Comparison of ENCODE assay signal across 30 cellular contexts in genomic region chr1:92927870-92928269, GRCh38. TPM values are rescaled to one million over a fixed set of nuclear protein-coding genes. Genes with fewer than 3 reads are reported as not detected.
DNase-seq lines count a peak whose midpoint lies in the region; ATAC-seq and TF ChIP-seq lines count a peak whose summit lies in the region.
"Had no signal": no experiment of that assay in that cellular context is flagged by ENCODE, and none has a peak within 500 bp of the region (broad histone marks: within the 10 kb centered on the region; RNA-seq: fewer than 3 reads in every experiment).

No MANE protein-coding gene starts in this region.

- no peaks in the 10 kb centered on the region for H4K20me1 ChIP-seq in SK-N-SH (ENCODE audit: insufficient read depth)
- H4K20me1 ChIP-seq in HCT116 (ENCODE audit: insufficient read depth): no peaks in the 10 kb centered on the region
- H4K20me1 ChIP-seq in PC-9 (ENCODE audit: insufficient read depth): no peaks in the 10 kb centered on the region
- H4K20me1 ChIP-seq: BLaER1 treated with 17β-estradiol and CSF1 and Interleukin-3, amounts not matched to agents 10 nM and 100 nM had no signal

- RAD21 ChIA-PET in HCT116 (lab: Charles Lee; ENCODE audit: low non-redundant PET in 1 of 2, low total read pairs in 2 of 2, uncharacterized antibody in 2 of 2, unreplicated experiment in 2 of 2): no interaction called here

- H3K4me2 ChIP-seq in SK-N-SH: no peak overlapping the region
- H3K4me2 ChIP-seq in HCT116 (ENCODE audit: low read length): no peak overlapping the region
- no peak overlapping the region for H3K4me2 ChIP-seq in PC-9
- H3K4me2 ChIP-seq: BLaER1 treated with 17β-estradiol and CSF1 and Interleukin-3, amounts not matched to agents 10 nM and 100 nM had no signal

- no peak for TF ChIP-seq EP300 in SK-N-SH (IDR thresholded peaks at IDR 0.05; ENCODE audit: borderline replicate concordance in 1 of 2, low read depth in 1 of 2, low read length in 1 of 2)

- no peaks in the 10 kb centered on the region; the same call in 1 of the 2 replicates for H3K79me2 ChIP-seq in SK-N-SH (ENCODE audit: insufficient read depth)
- H3K79me2 ChIP-seq in HCT116 (ENCODE audit: insufficient read depth, low read length): no peaks in the 10 kb centered on the region
- no peaks in the 10 kb centered on the region; the same call in 1 of the 2 replicates for H3K79me2 ChIP-seq in PC-9 (ENCODE audit: low read depth)

- H3K36me3 ChIP-seq in SK-N-SH (replicated peaks in 1 of 2; ENCODE audit: control insufficient read depth in 1 of 2, insufficient read depth in 2 of 2, low read length in 1 of 2) (no peaks in the 10 kb centered on the region), HCT116 (ENCODE audit: control insufficient read depth in 1 of 2, insufficient read depth in 2 of 2, low read length in 2 of 2) (no peaks in the 10 kb centered on the region), PC-9 (ENCODE audit: low read depth) (no peaks in the 10 kb centered on the region)
- H3K36me3 ChIP-seq: BLaER1 treated with 17β-estradiol and CSF1 and Interleukin-3, amounts not matched to agents 10 nM and 100 nM; right atrium auricular region; upper lobe of left lung had no signal

- H3K4me1 Mint-ChIP-seq in naive B cell (peaks cover 65 to 92% (median 76%) of the 10 kb centered on the region in 3 donors), progenitor cell of endocrine pancreas (ENCODE audit: low read depth) (peaks cover 2% of the 10 kb centered on the region)

- peaks cover 4% of the 10 kb centered on the region in 2 experiments; a peak in 3 of 4 replicates for H3K4me1 ChIP-seq in SK-N-SH (ENCODE audit: control insufficient read depth in 1 of 2, insufficient read depth in 2 of 2, low read depth in 1 of 2, low read length in 1 of 2)
- H3K4me1 ChIP-seq in HCT116 (ENCODE audit: control insufficient read depth in 1 of 2, insufficient read depth in 2 of 2, low read length in 2 of 2): no peaks in the 10 kb centered on the region
- H3K4me1 ChIP-seq in PC-9 (replicated peaks; ENCODE audit: insufficient read depth): peaks cover 12% of the 10 kb centered on the region
- H3K4me1 ChIP-seq: right atrium auricular region, upper lobe of left lung had no signal

- no peaks in the 10 kb centered on the region for H3F3A ChIP-seq in SK-N-SH (replicated peaks; ENCODE audit: insufficient read depth)
- H3F3A ChIP-seq in PC-9 (ENCODE audit: insufficient read depth, low read depth): peaks cover 4% of the 10 kb centered on the region; the same call in 1 of the 2 replicates

- H3K27ac ChIP-seq in SK-N-SH (ENCODE audit: low read depth in 2 of 2, low read length in 1 of 2): no peak overlapping the region
- no peak overlapping the region for H3K27ac ChIP-seq in HCT116 (ENCODE audit: low read depth, low read length)
- H3K27ac ChIP-seq in PC-9: no peak overlapping the region
- H3K27ac ChIP-seq: BLaER1 treated with 17β-estradiol and CSF1 and Interleukin-3, amounts not matched to agents 10 nM and 100 nM; right atrium auricular region; RWPE1; upper lobe of left lung had no signal

- no peak overlapping the region for H3K4me3 ChIP-seq in SK-N-SH (ENCODE audit: low read depth in 2 of 2, low read length in 1 of 2)
- H3K4me3 ChIP-seq in HCT116 (replicated peaks in 1 of 2; ENCODE audit: low read depth in 1 of 2, low read length in 2 of 2): no peak overlapping the region
- H3K4me3 ChIP-seq in PC-9: no peak overlapping the region
- H3K4me3 ChIP-seq: BLaER1 treated with 17β-estradiol and CSF1 and Interleukin-3, amounts not matched to agents 10 nM and 100 nM; right atrium auricular region; upper lobe of left lung had no signal

- BruUV-seq in HCT116 (replicated peaks; lab: Mats Ljungman, UMichigan): no TSS peak
- BruUV-seq in PC-9 (replicated peaks; lab: Mats Ljungman, UMichigan): no TSS peak

- TF ChIP-seq CTCF in SK-N-SH (IDR thresholded peaks at IDR 0.05): peak; percentile 15; the same call in 1 of the 2 replicates
- TF ChIP-seq CTCF in HCT116 (IDR thresholded peaks at IDR 0.05 in 2 of 3, conservative IDR thresholded peaks at IDR 0.05 in 1 of 3; ENCODE audit: borderline replicate concordance in 1 of 3, insufficient read depth in 1 of 3, low read depth in 2 of 3, low read length in 2 of 3): 0 out of 6 replicates have a peak, but pooled peaks of 2 of the 3 experiments have one; percentile 6 to 28
- peak; percentile 20 for TF ChIP-seq CTCF in PC-9 (conservative IDR thresholded peaks at IDR 0.05)
- no peak for TF ChIP-seq CTCF in progenitor cell of endocrine pancreas (IDR thresholded peaks at IDR 0.05; ENCODE audit: unreplicated experiment)

- H3K27ac Mint-ChIP-seq in naive B cell (peak overlapping the region in 5 of 6 donors; percentile 63 to 96 (median 78)), progenitor cell of endocrine pancreas (no peak overlapping the region)
- H3K27ac Mint-ChIP-seq: H9 had no signal

- no peak; the same call in 2 of the 3 replicates for ATAC-seq in SK-N-SH treated with all-trans-retinoic acid at 6 μM for 48 hours
- ATAC-seq in HCT116: peak; percentile 50; the same call in 1 of the 2 replicates
- peak; percentile 43 to 46 for ATAC-seq in naive B cell (ENCODE audit: low read depth in 2 of 2)
- ATAC-seq in GM21528 (IDR thresholded peaks at IDR 0.05; ENCODE audit: low FRiP score, unreplicated experiment): no peak
- ATAC-seq: left cardiac atrium; naive thymus-derived CD4-positive, alpha-beta T cell had no signal

- H3K4me3 Mint-ChIP-seq in naive B cell (peak overlapping the region in 6 of 8 donors; percentile 0 to 90 (median 53)), progenitor cell of endocrine pancreas (ENCODE audit: low read depth) (no peak overlapping the region)
- H3K4me3 Mint-ChIP-seq: H9; naive thymus-derived CD4-positive, alpha-beta T cell had no signal

- H3K9ac ChIP-seq in SK-N-SH (no peak overlapping the region), HCT116 (ENCODE audit: low read length) (no peak overlapping the region)
- H3K9ac ChIP-seq: BLaER1 treated with 17β-estradiol and CSF1 and Interleukin-3, amounts not matched to agents 10 nM and 100 nM had no signal

- POLR2A ChIA-PET in SK-N-SH (lab: Yijun Ruan, JAX) (interaction anchor here (0.5 to 1.5 kb wide), 2 partner anchors 12 to 26 kb away, joined by 3 to 4 read pairs; no protein-coding TSS in a partner anchor), HCT116 (lab: Charles Lee) (no interaction called here), PC-9 (lab: Charles Lee; ENCODE audit: unreplicated experiment) (no interaction called here)

- H2AFZ ChIP-seq in SK-N-SH (ENCODE audit: low read depth) (no peak overlapping the region), HCT116 (ENCODE audit: low read depth, low read length, poor library complexity, severe bottlenecking) (no peak overlapping the region), PC-9 (no peak overlapping the region)

- H3K9me2 ChIP-seq in SK-N-SH (no peaks in the 10 kb centered on the region), HCT116 (ENCODE audit: insufficient read depth) (no peaks in the 10 kb centered on the region), PC-9 (ENCODE audit: insufficient read depth) (no peaks in the 10 kb centered on the region)

- no peak for TF ChIP-seq RAD21 in SK-N-SH (IDR thresholded peaks at IDR 0.05; ENCODE audit: low read length)
- no peak for TF ChIP-seq RAD21 in HCT116 (IDR thresholded peaks at IDR 0.05; ENCODE audit: low read depth)

- DNase-seq in SK-N-SH (no peak), HCT116 (ENCODE audit: low read depth, low spot score) (no peak), PC-9 (no peak), naive B cell (no peak), progenitor cell of endocrine pancreas (ENCODE audit: low spot score, unreplicated experiment) (no peak), SW480 (ENCODE audit: low spot score) (no peak)
- DNase-seq: activated CD4-positive, CD25-positive, alpha-beta regulatory T cell treated with anti-CD3 and anti-CD28 coated beads, Interleukin-2, amount 50 U/mL, for 72 hours; activated naive CD4-positive, alpha-beta T cell; activated T-cell treated with anti-CD3 and anti-CD28 coated beads, Interleukin-2, amount 50 U/mL, for 1 hour; amniotic stem cell; Calu3; cortex of kidney; H9; head of caudate nucleus; IMR-90; left cardiac atrium; MM.1S; naive thymus-derived CD4-positive, alpha-beta T cell; NCI-H187 treated with DMSO at 0.1 percent for 48 hours; NCI-H2227 treated with DMSO at 0.1 percent for 48 hours; NCI-H82; stimulated activated CD4-positive, alpha-beta T cell treated with anti-CD3 and anti-CD28 coated beads, Interleukin-12 subunit alpha, Interleukin-12 subunit beta, amount 100 ng/mL, for 4 hours; stimulated activated CD4-positive, alpha-beta T cell treated with anti-CD3 and anti-CD28 coated beads, Interleukin-4, amount 100 ng/mL, for 4 hours; SW 1271; upper lobe of left lung had no signal

- TF ChIP-seq POLR2A in HCT116 (IDR thresholded peaks at IDR 0.05; ENCODE audit: borderline replicate concordance, extremely low read depth, insufficient read depth, insufficient read length): no peak

- H3K36me3 Mint-ChIP-seq in naive B cell: peaks cover 0 to 5% of the 10 kb centered on the region in 2 donors
- H3K36me3 Mint-ChIP-seq in progenitor cell of endocrine pancreas (ENCODE audit: insufficient read depth): peaks cover 1% of the 10 kb centered on the region

- H3K9me3 Mint-ChIP-seq in naive B cell (no peaks in the 10 kb centered on the region), progenitor cell of endocrine pancreas (ENCODE audit: low read depth) (peaks cover 5% of the 10 kb centered on the region)
- H3K9me3 Mint-ChIP-seq: H9; naive thymus-derived CD4-positive, alpha-beta T cell had no signal

- H3K9me3 ChIP-seq in SK-N-SH (no peaks in the 10 kb centered on the region), HCT116 (ENCODE audit: control insufficient read depth in 1 of 2, insufficient read depth in 1 of 2, low read depth in 1 of 2, low read length in 2 of 2) (no peaks in the 10 kb centered on the region), PC-9 (ENCODE audit: insufficient read depth, low read depth) (no peaks in the 10 kb centered on the region)
- H3K9me3 ChIP-seq: BLaER1 treated with 17β-estradiol and CSF1 and Interleukin-3, amounts not matched to agents 10 nM and 100 nM; right atrium auricular region; upper lobe of left lung had no signal

- H3K27me3 ChIP-seq in SK-N-SH (ENCODE audit: insufficient read depth): no peaks in the 10 kb centered on the region
- no peaks in the 10 kb centered on the region for H3K27me3 ChIP-seq in HCT116 (ENCODE audit: insufficient read depth, low read length)
- H3K27me3 ChIP-seq in PC-9 (ENCODE audit: insufficient read depth, low read depth): no peaks in the 10 kb centered on the region
- H3K27me3 ChIP-seq: BLaER1 treated with 17β-estradiol and CSF1 and Interleukin-3, amounts not matched to agents 10 nM and 100 nM; right atrium auricular region; upper lobe of left lung had no signal

- CTCF ChIA-PET in SK-N-SH (lab: Yijun Ruan, JAX): interaction anchor here (1.5 kb wide), 1 partner anchor 68 kb away, joined by 8 read pairs; no protein-coding TSS in a partner anchor
- CTCF ChIA-PET in HCT116 (lab: Charles Lee): interaction anchor here (1.6 kb wide), 1 partner anchor 9 kb away, joined by 3 read pairs; no protein-coding TSS in a partner anchor
- CTCF ChIA-PET in PC-9 (lab: Charles Lee): no interaction called here

- H3K27me3 Mint-ChIP-seq in naive B cell (no peaks in the 10 kb centered on the region), progenitor cell of endocrine pancreas (no peaks in the 10 kb centered on the region)
- H3K27me3 Mint-ChIP-seq: naive thymus-derived CD4-positive, alpha-beta T cell had no signal

- intact Hi-C loops in HCT116 (cut with micrococcal nuclease) (no loop called here), PC-9 (cut with micrococcal nuclease; ENCODE audit: unreplicated experiment) (no loop called here)

RNA-seq across cellular contexts. Expression of gene DIPK1A, which starts 33.4 kb away (rescaled TPM):
- polyA plus RNA-seq in SK-N-SH (2012; rRNA removed) (3.4 and 4.0 TPM in 2 replicates), naive B cell (ENCODE audit: low read depth in 6 of 6) (10 to 100 TPM; 26.0 to 57.3 (median 32.4) TPM)
- polyA plus RNA-seq in SK-N-SH (2012; cell fraction: cytosol; rRNA removed): 6.1 and 7.8 TPM in 2 replicates
- 1.0 and 1.9 TPM in 2 replicates for polyA plus RNA-seq in SK-N-SH (2012; cell fraction: nucleus; rRNA removed)
- total RNA-seq in HCT116 (2021; ENCODE audit: unreplicated experiment) (4.3 TPM), PC-9 (2021) (10.5 and 11.2 TPM in 2 replicates), progenitor cell of endocrine pancreas (6.9 and 7.5 TPM in 2 replicates)
- 2.7 and 3.0 TPM in 2 replicates for polyA plus RNA-seq in HCT116 (2012)

Comparison
In these comparisons a context has a peak if more than half of its experiments do, and no peak if none do; other contexts are left out.
1. ATAC-seq: peak in HCT116 (single experiment) and naive B cell (2 of 2); none in SK-N-SH treated with all-trans-retinoic acid at 6 μM for 48 hours (single experiment) and GM21528 (single experiment).